ENCODE assay signal across 1 cellular context in the genomic region with DNA sequence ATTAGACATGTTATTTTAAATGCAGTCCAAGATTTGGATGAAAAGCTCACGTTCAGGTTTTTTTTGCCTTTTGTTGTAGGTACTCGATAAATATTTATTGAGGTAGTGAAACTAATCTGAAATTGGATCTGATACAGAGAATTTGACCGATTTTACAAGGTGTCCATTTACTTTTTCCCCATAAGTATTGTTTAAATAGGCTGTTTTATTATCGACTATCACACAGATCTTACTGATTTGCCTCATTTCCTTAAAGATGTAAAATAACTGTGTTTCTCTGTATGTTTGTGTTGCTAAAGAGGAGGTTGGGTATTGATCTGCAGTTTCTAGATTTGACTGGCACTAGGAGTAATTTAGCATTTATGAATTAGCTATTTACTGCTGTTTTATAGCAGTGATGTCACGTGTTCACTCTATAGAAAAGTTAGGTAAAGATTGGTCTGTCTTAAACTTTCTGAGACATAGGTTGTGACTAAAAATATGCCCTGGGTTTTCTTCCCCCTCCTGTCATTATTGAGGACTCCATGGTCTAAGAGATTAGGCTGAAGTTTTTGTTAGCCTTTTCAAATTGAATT.
TF ChIP-seq lines count a peak whose summit lies in the region.

No MANE protein-coding gene starts in this region.

TF ChIP-seq in liver, 16 proteins besides CTCF, POLR2A, EP300 and RAD21 (continued from another document):
- TF ChIP-seq, protein P1, sequence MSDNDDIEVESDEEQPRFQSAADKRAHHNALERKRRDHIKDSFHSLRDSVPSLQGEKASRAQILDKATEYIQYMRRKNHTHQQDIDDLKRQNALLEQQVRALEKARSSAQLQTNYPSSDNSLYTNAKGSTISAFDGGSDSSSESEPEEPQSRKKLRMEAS (IDR thresholded peaks at IDR 0.05), result no peak
- TF ChIP-seq NR2F2 (IDR thresholded peaks at IDR 0.05), result no peak
- no peak for TF ChIP-seq JUND (IDR thresholded peaks at IDR 0.05)
- no peak for TF ChIP-seq HNF4G (IDR thresholded peaks at IDR 0.05)
- no peak for TF ChIP-seq YY1 (IDR thresholded peaks at IDR 0.05)
- TF ChIP-seq, protein P2, sequence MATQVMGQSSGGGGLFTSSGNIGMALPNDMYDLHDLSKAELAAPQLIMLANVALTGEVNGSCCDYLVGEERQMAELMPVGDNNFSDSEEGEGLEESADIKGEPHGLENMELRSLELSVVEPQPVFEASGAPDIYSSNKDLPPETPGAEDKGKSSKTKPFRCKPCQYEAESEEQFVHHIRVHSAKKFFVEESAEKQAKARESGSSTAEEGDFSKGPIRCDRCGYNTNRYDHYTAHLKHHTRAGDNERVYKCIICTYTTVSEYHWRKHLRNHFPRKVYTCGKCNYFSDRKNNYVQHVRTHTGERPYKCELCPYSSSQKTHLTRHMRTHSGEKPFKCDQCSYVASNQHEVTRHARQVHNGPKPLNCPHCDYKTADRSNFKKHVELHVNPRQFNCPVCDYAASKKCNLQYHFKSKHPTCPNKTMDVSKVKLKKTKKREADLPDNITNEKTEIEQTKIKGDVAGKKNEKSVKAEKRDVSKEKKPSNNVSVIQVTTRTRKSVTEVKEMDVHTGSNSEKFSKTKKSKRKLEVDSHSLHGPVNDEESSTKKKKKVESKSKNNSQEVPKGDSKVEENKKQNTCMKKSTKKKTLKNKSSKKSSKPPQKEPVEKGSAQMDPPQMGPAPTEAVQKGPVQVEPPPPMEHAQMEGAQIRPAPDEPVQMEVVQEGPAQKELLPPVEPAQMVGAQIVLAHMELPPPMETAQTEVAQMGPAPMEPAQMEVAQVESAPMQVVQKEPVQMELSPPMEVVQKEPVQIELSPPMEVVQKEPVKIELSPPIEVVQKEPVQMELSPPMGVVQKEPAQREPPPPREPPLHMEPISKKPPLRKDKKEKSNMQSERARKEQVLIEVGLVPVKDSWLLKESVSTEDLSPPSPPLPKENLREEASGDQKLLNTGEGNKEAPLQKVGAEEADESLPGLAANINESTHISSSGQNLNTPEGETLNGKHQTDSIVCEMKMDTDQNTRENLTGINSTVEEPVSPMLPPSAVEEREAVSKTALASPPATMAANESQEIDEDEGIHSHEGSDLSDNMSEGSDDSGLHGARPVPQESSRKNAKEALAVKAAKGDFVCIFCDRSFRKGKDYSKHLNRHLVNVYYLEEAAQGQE (IDR thresholded peaks at IDR 0.05), result no peak
- TF ChIP-seq HNF4A (conservative IDR thresholded peaks at IDR 0.05), result no peak
- TF ChIP-seq FOXA1 (IDR thresholded peaks at IDR 0.05), result no peak
- no peak for TF ChIP-seq TAF1 (conservative IDR thresholded peaks at IDR 0.05)
- no peak for TF ChIP-seq SP1 (IDR thresholded peaks at IDR 0.05)
- TF ChIP-seq GABPA (IDR thresholded peaks at IDR 0.05 in 1 of 2, conservative IDR thresholded peaks at IDR 0.05 in 1 of 2), result no peak
- no peak for TF ChIP-seq RXRA (IDR thresholded peaks at IDR 0.05)
